In genomic region chr17:50909765-50910661, GRCh38 we compare ENCODE assay signal across 1 cellular context.
TF ChIP-seq lines count a peak whose summit lies in the region.

No MANE protein-coding gene starts in this region.

TF ChIP-seq in HepG2, 621 proteins besides CTCF, POLR2A, EP300 and RAD21 (continued from another document and continues in another):
- TF ChIP-seq ZNF574 (CRISPR knock-in tag; IDR thresholded peaks at IDR 0.05) (peak; percentile 64; the same call in 1 of the 2 replicates), PATZ1 (CRISPR knock-in tag; IDR thresholded peaks at IDR 0.05) (peak; percentile 51; the same call in 1 of the 2 replicates), ARNT2 (CRISPR knock-in tag; IDR thresholded peaks at IDR 0.05; ENCODE audit: low read depth) (no peak), ZSCAN22 (CRISPR knock-in tag; IDR thresholded peaks at IDR 0.05) (peak; percentile 65; the same call in 1 of the 2 replicates), DRAP1 (CRISPR knock-in tag; IDR thresholded peaks at IDR 0.05) (peak; percentile 69; the same call in 1 of the 2 replicates), RARA (CRISPR knock-in tag; IDR thresholded peaks at IDR 0.05) (peak; percentile 61), FOXM1 (CRISPR knock-in tag; IDR thresholded peaks at IDR 0.05) (no peak), NFYB (CRISPR knock-in tag; IDR thresholded peaks at IDR 0.05) (no peak), CERS6 (CRISPR knock-in tag; IDR thresholded peaks at IDR 0.05) (0 out of 2 replicates have a peak, but pooled peaks have one; percentile 19), ZNF276 (CRISPR knock-in tag; IDR thresholded peaks at IDR 0.05; ENCODE audit: low read depth) (peak; percentile 86), NRL (CRISPR knock-in tag; IDR thresholded peaks at IDR 0.05; ENCODE audit: borderline replicate concordance) (peak; percentile 49; the same call in 1 of the 2 replicates), ZNF670 (CRISPR knock-in tag; IDR thresholded peaks at IDR 0.05; ENCODE audit: borderline replicate concordance) (no peak), ZBTB20 (CRISPR knock-in tag; IDR thresholded peaks at IDR 0.05; ENCODE audit: borderline replicate concordance, low read depth) (peak; percentile 80; the same call in 1 of the 2 replicates), ZBTB44 (CRISPR knock-in tag; IDR thresholded peaks at IDR 0.05) (no peak), SPEN (CRISPR knock-in tag; IDR thresholded peaks at IDR 0.05; ENCODE audit: low read depth) (peak; percentile 64; the same call in 1 of the 2 replicates), NFIC (IDR thresholded peaks at IDR 0.05; ENCODE audit: low read length) (no peak), HIVEP1 (CRISPR knock-in tag; IDR thresholded peaks at IDR 0.05) (peak; percentile 75; the same call in 1 of the 2 replicates), ZFY (CRISPR knock-in tag; IDR thresholded peaks at IDR 0.05) (no peak; the same call in 1 of the 2 replicates), MAF1 (CRISPR knock-in tag; IDR thresholded peaks at IDR 0.05; ENCODE audit: borderline replicate concordance) (no peak), GFI1 (CRISPR knock-in tag; IDR thresholded peaks at IDR 0.05; ENCODE audit: borderline replicate concordance) (no peak), ZNF501 (CRISPR knock-in tag; IDR thresholded peaks at IDR 0.05) (peak; percentile 49; the same call in 1 of the 2 replicates), NFKB2 (CRISPR knock-in tag; IDR thresholded peaks at IDR 0.05; ENCODE audit: borderline replicate concordance) (peak; percentile 68; the same call in 1 of the 2 replicates), ZBTB26 (CRISPR knock-in tag; IDR thresholded peaks at IDR 0.05; ENCODE audit: borderline replicate concordance) (no peak), PRDM4 (CRISPR knock-in tag; IDR thresholded peaks at IDR 0.05; ENCODE audit: borderline replicate concordance) (no peak), TFE3 (CRISPR knock-in tag; IDR thresholded peaks at IDR 0.05) (peak; percentile 52), PRDM15 (CRISPR knock-in tag; IDR thresholded peaks at IDR 0.05) (no peak), ZNF343 (CRISPR knock-in tag; IDR thresholded peaks at IDR 0.05) (peak; percentile 71; the same call in 1 of the 2 replicates), ZNF891 (CRISPR knock-in tag; IDR thresholded peaks at IDR 0.05) (peak; percentile 75; the same call in 1 of the 2 replicates), YY1 (IDR thresholded peaks at IDR 0.05; ENCODE audit: insufficient read depth, insufficient replicate concordance, low read depth, low read length) (peak; percentile 43), DDIT3 (CRISPR knock-in tag; IDR thresholded peaks at IDR 0.05) (no peak), HDAC2 (CRISPR knock-in tag; IDR thresholded peaks at IDR 0.05) (peak; percentile 93), HNRNPUL1 (IDR thresholded peaks at IDR 0.05; ENCODE audit: low read depth, low read length) (no peak), ARHGAP35 (CRISPR knock-in tag; IDR thresholded peaks at IDR 0.05; ENCODE audit: borderline replicate concordance) (peak; percentile 80), XBP1 (CRISPR knock-in tag; IDR thresholded peaks at IDR 0.05) (no peak), ZNF530 (CRISPR knock-in tag; IDR thresholded peaks at IDR 0.05; ENCODE audit: low read depth) (no peak), ZNF512 (CRISPR knock-in tag; IDR thresholded peaks at IDR 0.05) (no peak)
